In the genomic region with DNA sequence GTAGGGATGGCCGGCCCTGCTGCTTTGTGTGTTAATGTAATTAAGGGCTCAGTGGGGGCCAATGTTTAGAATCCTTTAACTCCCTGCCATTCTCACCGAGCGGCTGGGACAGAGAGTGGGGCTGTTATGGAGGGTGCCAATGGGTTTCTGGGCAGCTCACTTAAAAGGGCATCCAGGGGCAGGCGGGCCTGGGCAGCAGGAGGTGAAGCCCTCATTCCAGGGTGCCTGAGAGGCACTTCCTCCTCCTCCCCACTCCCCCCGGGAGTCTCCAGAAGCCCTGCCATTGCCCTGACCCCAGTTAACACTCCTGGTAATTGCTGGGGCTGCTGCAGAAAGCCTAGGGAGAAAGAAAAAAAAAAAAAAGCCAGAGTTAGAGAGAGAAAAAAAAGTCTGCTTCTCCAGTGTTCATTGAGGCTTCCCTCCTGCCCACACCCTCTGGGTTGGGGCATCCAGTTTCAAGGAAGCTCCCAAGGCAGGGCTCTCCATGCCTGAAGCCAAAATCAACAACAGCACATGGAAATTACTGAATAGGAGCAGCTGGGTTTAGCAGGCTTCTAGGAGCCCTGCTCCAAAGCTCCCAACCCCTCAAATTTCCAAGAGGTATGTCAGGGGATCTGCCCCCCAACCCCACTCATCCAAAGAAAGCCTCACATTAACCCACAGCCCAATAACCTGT, we compare ENCODE assay signal across 9 cellular contexts. TPM values are rescaled to one million over a fixed set of nuclear protein-coding genes. Genes with fewer than 3 reads are reported as not detected.
A peak's percentile ranks its signal among the peaks of the same experiment; 100 is the strongest.
DNase-seq lines count a peak whose midpoint lies in the region; ATAC-seq, FAIRE-seq and TF ChIP-seq lines count a peak whose summit lies in the region.
"Had no signal": no experiment of that assay in that cellular context is flagged by ENCODE, and none has a peak within 500 bp of the region (broad histone marks: within the 10 kb centered on the region; RNA-seq: fewer than 3 reads in every experiment).

No MANE protein-coding gene starts in this region.

- POLR2A ChIA-PET in H1 (lab: Charles Lee; ENCODE audit: partially characterized antibody) = interaction anchor here (0.8 to 1.8 kb wide), 12 partner anchors 9 to 705 kb away, joined by 3 to 5 read pairs (median 3); a partner anchor contains a TSS

- no peak for ATAC-seq in activated CD4-positive, CD25-positive, alpha-beta regulatory T cell treated with anti-CD3 and anti-CD28 coated beads, Interleukin-2, amount 50 U/mL, for 24 hours
- ATAC-seq in HG02798 (IDR thresholded peaks at IDR 0.05; ENCODE audit: poor library complexity, unreplicated experiment) = no peak

- no peaks in the 10 kb centered on the region for H3K36me3 ChIP-seq in H1 (ENCODE audit: control insufficient read depth in 2 of 4, insufficient read depth in 4 of 4, low read length in 3 of 4)

- no peak overlapping the region for H3K4ac ChIP-seq in H1 (replicated peaks; ENCODE audit: insufficient read length, low read depth, low read length)

- H2AK5ac ChIP-seq in H1 (ENCODE audit: low read depth, low read length) = no peak overlapping the region

- TF ChIP-seq RAD21 in H1 (IDR thresholded peaks at IDR 0.05 in 1 of 2, conservative IDR thresholded peaks at IDR 0.05 in 1 of 2; ENCODE audit: low read depth in 2 of 2, low read length in 2 of 2) = no peak

- no peak overlapping the region for H3K18ac ChIP-seq in H1 (ENCODE audit: extremely low read depth, low read length)

- no peaks in the 10 kb centered on the region for H3K79me2 ChIP-seq in H1 (ENCODE audit: control insufficient read depth in 1 of 2, insufficient read depth in 2 of 2, low read length in 2 of 2)

- H2BK20ac ChIP-seq in H1 (ENCODE audit: low read length) = no peak overlapping the region

- CTCF ChIA-PET in H1 (lab: Charles Lee; ENCODE audit: partially characterized antibody) = interaction anchor here (0.8 to 2.7 kb wide), 13 partner anchors 9 to 93 kb away, joined by 3 to 9 read pairs (median 4); a partner anchor contains a TSS

- H3K79me1 ChIP-seq in H1 (ENCODE audit: low read depth, low read length) = 0 out of 2 replicates have a peak, but pooled peaks cover 2% of the 10 kb centered on the region

- no peak overlapping the region for H2BK15ac ChIP-seq in H1 (ENCODE audit: low read length)

- peak overlapping the region in 1 of 4 experiments; percentile 29; a peak in 3 of 8 replicates for H3K4me3 ChIP-seq in H1 (ENCODE audit: extremely low read depth in 1 of 4, insufficient read depth in 2 of 4, low read depth in 3 of 4, low read length in 4 of 4)

- H4K8ac ChIP-seq in H1 (ENCODE audit: extremely low read depth, insufficient read depth, low read length) = no peak overlapping the region

- no peak for TF ChIP-seq POLR2A in H1 (IDR thresholded peaks at IDR 0.05; ENCODE audit: control extremely low read depth in 1 of 2, low read depth in 2 of 2, low read length in 2 of 2)

- no peak overlapping the region for H3K27ac ChIP-seq in H1 (ENCODE audit: low read depth, low read length)

- no peaks in the 10 kb centered on the region for H4K20me1 ChIP-seq in H1 (replicated peaks in 1 of 2; ENCODE audit: control insufficient read depth in 1 of 2, insufficient read depth in 2 of 2, low read length in 2 of 2)

- FAIRE-seq in H1 (lab: Jason Lieb, UNC) = no peak
- FAIRE-seq: RCC 7860 had no signal

- H3K4me3 Mint-ChIP-seq in nephron = peak overlapping the region; percentile 18 to 56 (median 36)

- H3K27ac Mint-ChIP-seq in nephron = peak overlapping the region; percentile 92 to 99 (median 98)

- WGBS in H1 (ENCODE audit: extremely low coverage in 1 of 2, insufficient coverage in 1 of 2, insufficient read length in 1 of 2, insufficient replicate concordance in 2 of 2, low coverage in 1 of 2, low lambda C conversion rate in 2 of 2, missing lambda C conversion rate in 1 of 2), 2 experiments = 18% methylated on average over 5 of the region's 5 CpGs; no CpG with 5 or more reads in 1 of the 2 experiments

- H3K23ac ChIP-seq in H1 (ENCODE audit: insufficient read length) = no peak overlapping the region

- H3K23me2 ChIP-seq in H1 (ENCODE audit: low read depth, low read length) = no peaks in the 10 kb centered on the region

- TF ChIP-seq CTCF in H1 (IDR thresholded peaks at IDR 0.05; ENCODE audit: control extremely low read depth in 1 of 3, insufficient read depth in 1 of 3, low read depth in 1 of 3, low read length in 3 of 3) (no peak), nephron (IDR thresholded peaks at IDR 0.05; ENCODE audit: unreplicated experiment in 3 of 3) (no peak)

- H3K4me1 ChIP-seq in H1 (replicated peaks in 1 of 4; ENCODE audit: control insufficient read depth in 3 of 4, insufficient read depth in 4 of 4, low read length in 3 of 4) = peaks cover 2 to 9% (median 6%) of the 10 kb centered on the region in 4 experiments

- H3K27me3 ChIP-seq in H1 (replicated peaks in 1 of 4; ENCODE audit: control insufficient read depth in 3 of 4, extremely low read depth in 1 of 4, insufficient read depth in 3 of 4, low read length in 3 of 4) = no peaks in the 10 kb centered on the region; a peak in 1 of 7 replicates

- H3K56ac ChIP-seq in H1 (replicated peaks; ENCODE audit: insufficient read length, low read depth, low read length) = no peak overlapping the region

- no peak overlapping the region for H2BK120ac ChIP-seq in H1 (replicated peaks; ENCODE audit: low read depth, low read length)

- peaks cover 88% of the 10 kb centered on the region for H3K4me1 Mint-ChIP-seq in nephron

- DNase-seq in COLO829 (ENCODE audit: low spot score) = peak; percentile 64
- peak; percentile 67 for DNase-seq in NCI-H2227 treated with DMSO at 0.1 percent for 48 hours (lab: John Stamatoyannopoulos, UW)
- DNase-seq in H1 (ENCODE audit: low read depth in 1 of 2, low spot score in 2 of 2) = no peak
- DNase-seq in stimulated activated CD4-positive, alpha-beta T cell treated with anti-CD3 and anti-CD28 coated beads, Interleukin-4, amount 100 ng/mL, for 1 hour = no peak
- DNase-seq in activated CD4-positive, alpha-beta T cell treated with anti-CD3 and anti-CD28 coated beads for 1 hour = no peak

- no peaks in the 10 kb centered on the region for H3K9me3 Mint-ChIP-seq in nephron

- H2BK5ac ChIP-seq in H1 (ENCODE audit: low read depth, low read length) = no peak overlapping the region

- no peak overlapping the region for H3K9ac ChIP-seq in H1 (replicated peaks in 1 of 4; ENCODE audit: extremely low read depth in 1 of 4, low read depth in 3 of 4, low read length in 3 of 4)

- H4K5ac ChIP-seq in H1 (ENCODE audit: insufficient read length, low read depth, low read length) = no peak overlapping the region

- H4K91ac ChIP-seq in H1 (replicated peaks; ENCODE audit: insufficient read length, low read length) = no peak overlapping the region

- peak in 1 of 2 experiments; percentile 28; a peak in 1 of 3 replicates for TF ChIP-seq EP300 in H1 (IDR thresholded peaks at IDR 0.05; ENCODE audit: borderline replicate concordance in 1 of 2, low read depth in 2 of 2, low read length in 2 of 2)

- 0 out of 4 replicates have a peak overlapping the region, but pooled peaks of 1 of the 2 experiments have one; percentile 4 for H3K4me2 ChIP-seq in H1 (ENCODE audit: insufficient read depth in 1 of 2, low read depth in 2 of 2, low read length in 2 of 2)

- no peaks in the 10 kb centered on the region for H3K36me3 Mint-ChIP-seq in nephron (ENCODE audit: low read depth)

- no peak overlapping the region for H2AFZ ChIP-seq in H1 (ENCODE audit: low read length)

- H3K27me3 Mint-ChIP-seq in nephron (ENCODE audit: low read depth) = peaks cover 3% of the 10 kb centered on the region

- no peaks in the 10 kb centered on the region for H3K9me3 ChIP-seq in H1 (ENCODE audit: insufficient read depth in 2 of 2, low read depth in 1 of 2, low read length in 1 of 2)

- no peak overlapping the region for H3K14ac ChIP-seq in H1 (ENCODE audit: insufficient read length)

- no peak overlapping the region for H2BK12ac ChIP-seq in H1 (ENCODE audit: low read depth, low read length)

TF ChIP-seq in H1, 55 proteins besides CTCF, POLR2A, EP300 and RAD21:
- TF ChIP-seq CTBP2 (IDR thresholded peaks at IDR 0.05; ENCODE audit: borderline replicate concordance, insufficient read depth, insufficient read length, low read length) (peak; percentile 59), JUND (IDR thresholded peaks at IDR 0.05; ENCODE audit: low read length) (no peak), NANOG (IDR thresholded peaks at IDR 0.05; ENCODE audit: insufficient read depth, low read depth, low read length, poor library complexity, severe bottlenecking) (peak; percentile 92), POU5F1 (IDR thresholded peaks at IDR 0.05; ENCODE audit: low read depth, low read length) (peak; percentile 52; the same call in 1 of the 2 replicates)

RNA-seq across cellular contexts. Expression of a gene that starts 28.0 kb away (rescaled TPM):
- total RNA-seq in H1 (2021; fragmentation: NEBNext Ultra II Directional; extraction: Animal tissue kit (Norgen Biotek cat#: 25700)) = 7.8 and 10.7 TPM in 2 replicates
- polyA plus RNA-seq in H1 (2011; rRNA removed) = 4.0 and 6.7 TPM in 2 replicates
- 5.2 TPM for polyA plus RNA-seq in H1 (2011; cell fraction: cytosol; rRNA removed)
- polyA plus RNA-seq in H1 (2011; cell fraction: nucleus; rRNA removed) = 12.0 TPM
- polyA plus RNA-seq in H1 (2012, experiment 1 of 2) = 3.4 to 9.6 TPM (median 7.3 TPM) in 4 replicates
- polyA plus RNA-seq in H1 (2012, experiment 2 of 2) = 4.9 TPM
- 5.8 TPM for polyA plus RNA-seq in H1 (2013, experiment 1 of 2)
- polyA plus RNA-seq in H1 (2013, experiment 2 of 2) = 5.8 TPM
- polyA minus RNA-seq in H1 (2011; rRNA and poly(A)+ RNA removed) = 4.1 and 5.1 TPM in 2 replicates
- polyA minus RNA-seq in H1 (2011; cell fraction: cytosol; rRNA and poly(A)+ RNA removed) = 2.2 TPM
- polyA minus RNA-seq in H1 (2011; cell fraction: nucleus; rRNA and poly(A)+ RNA removed) = 4.1 TPM

Comparison
In these comparisons a context has a peak if more than half of its experiments do, and no peak if none do; other contexts are left out.
1. DNase-seq: peak in COLO829 (single experiment) and NCI-H2227 treated with DMSO at 0.1 percent for 48 hours (single experiment); none in H1 (0 of 2), stimulated activated CD4-positive, alpha-beta T cell treated with anti-CD3 and anti-CD28 coated beads, Interleukin-4, amount 100 ng/mL, for 1 hour (single experiment) and activated CD4-positive, alpha-beta T cell treated with anti-CD3 and anti-CD28 coated beads for 1 hour (single experiment).